In the genomic region with DNA sequence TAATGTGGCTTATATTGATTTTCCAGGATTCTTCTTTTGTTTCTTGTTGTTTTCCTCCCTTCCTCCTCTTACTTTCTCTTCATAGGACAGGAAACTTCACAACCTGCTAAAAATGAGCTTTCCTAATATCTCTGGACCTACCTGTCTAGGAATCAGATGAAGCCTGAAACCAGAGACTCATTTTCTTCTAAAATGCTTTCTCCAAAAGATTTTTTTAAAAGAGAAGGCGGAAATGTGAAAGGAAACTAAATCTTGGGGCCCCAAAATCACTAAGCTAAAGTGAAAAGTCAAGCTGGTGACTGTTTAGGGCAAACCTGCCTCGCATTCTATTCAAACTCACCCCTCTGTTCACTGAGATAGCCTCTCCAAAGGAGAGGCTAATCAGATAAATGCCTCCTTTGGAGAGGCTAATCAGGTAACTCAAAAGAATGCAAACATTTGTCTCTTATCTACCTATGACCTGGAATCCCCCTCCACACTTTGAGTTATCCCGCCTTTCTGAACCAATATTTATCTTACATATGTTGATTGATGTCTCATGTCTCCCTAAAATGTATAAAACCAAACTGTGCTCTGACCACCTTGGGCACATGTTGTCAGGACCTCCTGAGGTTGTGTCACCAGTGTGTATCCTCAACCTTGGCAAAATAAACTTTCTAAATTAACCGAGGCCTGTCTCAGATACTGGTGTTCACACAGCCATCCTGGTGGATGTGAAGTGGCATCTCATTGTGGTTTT, we compare ENCODE assay signal across 1 cellular context.
TF ChIP-seq lines count a peak whose summit lies in the region.

No MANE protein-coding gene starts in this region.

TF ChIP-seq in HepG2, 621 proteins besides CTCF, POLR2A, EP300 and RAD21 (continued from another document and continues in another):
- peak; percentile 81 for TF ChIP-seq ARID5B (CRISPR knock-in tag; IDR thresholded peaks at IDR 0.05)
- no peak for TF ChIP-seq YY1 (IDR thresholded peaks at IDR 0.05; ENCODE audit: insufficient read depth, insufficient replicate concordance, low read depth, low read length)
- TF ChIP-seq MAFK (conservative IDR thresholded peaks at IDR 0.05 in 1 of 2, IDR thresholded peaks at IDR 0.05 in 1 of 2; ENCODE audit: low read length in 2 of 2), result no peak
- TF ChIP-seq ZBTB21 (CRISPR knock-in tag; IDR thresholded peaks at IDR 0.05), result 0 out of 2 replicates have a peak, but pooled peaks have one; percentile 16
- TF ChIP-seq NCOA5 (CRISPR knock-in tag; IDR thresholded peaks at IDR 0.05), result no peak
- TF ChIP-seq RBM22 (optimal IDR thresholded peaks at IDR 0.05; ENCODE audit: low read length), result no peak
- no peak for TF ChIP-seq ZNF589 (CRISPR knock-in tag; conservative IDR thresholded peaks at IDR 0.05)
- no peak for TF ChIP-seq NR0B2 (CRISPR knock-in tag; IDR thresholded peaks at IDR 0.05)
- peak; percentile 95 for TF ChIP-seq ZNF770 (CRISPR knock-in tag; IDR thresholded peaks at IDR 0.05)
- no peak for TF ChIP-seq CAMTA2 (CRISPR knock-in tag; IDR thresholded peaks at IDR 0.05; ENCODE audit: borderline replicate concordance)
- TF ChIP-seq ZSCAN25 (CRISPR knock-in tag; IDR thresholded peaks at IDR 0.05), result 0 out of 2 replicates have a peak, but pooled peaks have one; percentile 48
- TF ChIP-seq ZKSCAN1 (IDR thresholded peaks at IDR 0.05; ENCODE audit: low read length), result no peak
- TF ChIP-seq KMT2B (CRISPR knock-in tag; IDR thresholded peaks at IDR 0.05), result peak; percentile 19; the same call in 1 of the 2 replicates
- TF ChIP-seq ZNF317 (CRISPR knock-in tag; IDR thresholded peaks at IDR 0.05), result 0 out of 2 replicates have a peak, but pooled peaks have one; percentile 22
- peak; percentile 68 for TF ChIP-seq ARNTL (CRISPR knock-in tag; IDR thresholded peaks at IDR 0.05)
- peak; percentile 81 for TF ChIP-seq RXRB (CRISPR knock-in tag; IDR thresholded peaks at IDR 0.05; ENCODE audit: borderline replicate concordance)
- TF ChIP-seq TP53 (CRISPR knock-in tag; conservative IDR thresholded peaks at IDR 0.05), result no peak
- TF ChIP-seq, protein P1, sequence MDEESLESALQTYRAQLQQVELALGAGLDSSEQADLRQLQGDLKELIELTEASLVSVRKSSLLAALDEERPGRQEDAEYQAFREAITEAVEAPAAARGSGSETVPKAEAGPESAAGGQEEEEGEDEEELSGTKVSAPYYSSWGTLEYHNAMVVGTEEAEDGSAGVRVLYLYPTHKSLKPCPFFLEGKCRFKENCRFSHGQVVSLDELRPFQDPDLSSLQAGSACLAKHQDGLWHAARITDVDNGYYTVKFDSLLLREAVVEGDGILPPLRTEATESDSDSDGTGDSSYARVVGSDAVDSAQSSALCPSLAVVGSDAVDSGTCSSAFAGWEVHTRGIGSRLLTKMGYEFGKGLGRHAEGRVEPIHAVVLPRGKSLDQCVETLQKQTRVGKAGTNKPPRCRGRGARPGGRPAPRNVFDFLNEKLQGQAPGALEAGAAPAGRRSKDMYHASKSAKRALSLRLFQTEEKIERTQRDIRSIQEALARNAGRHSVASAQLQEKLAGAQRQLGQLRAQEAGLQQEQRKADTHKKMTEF (CRISPR knock-in tag; IDR thresholded peaks at IDR 0.05), result peak; percentile 81
- TF ChIP-seq ZSCAN29 (CRISPR knock-in tag; conservative IDR thresholded peaks at IDR 0.05), result peak; percentile 67; the same call in 1 of the 2 replicates
- no peak for TF ChIP-seq PRPF4 (IDR thresholded peaks at IDR 0.05; ENCODE audit: low read depth, low read length, poor library complexity, severe bottlenecking)
- TF ChIP-seq SAP130 (CRISPR knock-in tag; IDR thresholded peaks at IDR 0.05; ENCODE audit: low read depth), result peak; percentile 61
- TF ChIP-seq ZBTB46 (CRISPR knock-in tag; IDR thresholded peaks at IDR 0.05; ENCODE audit: borderline replicate concordance), result no peak
- peak; percentile 92 for TF ChIP-seq RERE (CRISPR knock-in tag; IDR thresholded peaks at IDR 0.05; ENCODE audit: low read depth)
- TF ChIP-seq, protein P2, sequence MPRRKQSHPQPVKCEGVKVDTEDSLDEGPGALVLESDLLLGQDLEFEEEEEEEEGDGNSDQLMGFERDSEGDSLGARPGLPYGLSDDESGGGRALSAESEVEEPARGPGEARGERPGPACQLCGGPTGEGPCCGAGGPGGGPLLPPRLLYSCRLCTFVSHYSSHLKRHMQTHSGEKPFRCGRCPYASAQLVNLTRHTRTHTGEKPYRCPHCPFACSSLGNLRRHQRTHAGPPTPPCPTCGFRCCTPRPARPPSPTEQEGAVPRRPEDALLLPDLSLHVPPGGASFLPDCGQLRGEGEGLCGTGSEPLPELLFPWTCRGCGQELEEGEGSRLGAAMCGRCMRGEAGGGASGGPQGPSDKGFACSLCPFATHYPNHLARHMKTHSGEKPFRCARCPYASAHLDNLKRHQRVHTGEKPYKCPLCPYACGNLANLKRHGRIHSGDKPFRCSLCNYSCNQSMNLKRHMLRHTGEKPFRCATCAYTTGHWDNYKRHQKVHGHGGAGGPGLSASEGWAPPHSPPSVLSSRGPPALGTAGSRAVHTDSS (CRISPR knock-in tag; conservative IDR thresholded peaks at IDR 0.05), result no peak
- no peak for TF ChIP-seq ZNF572 (CRISPR knock-in tag; IDR thresholded peaks at IDR 0.05)
- peak; percentile 31; the same call in 1 of the 2 replicates for TF ChIP-seq ZNF143 (CRISPR knock-in tag; IDR thresholded peaks at IDR 0.05)
- no peak for TF ChIP-seq ZNF225 (CRISPR knock-in tag; IDR thresholded peaks at IDR 0.05)
- peak; percentile 89; the same call in 1 of the 2 replicates for TF ChIP-seq RCOR2 (CRISPR knock-in tag; IDR thresholded peaks at IDR 0.05)
- TF ChIP-seq ZNF7 (CRISPR knock-in tag; IDR thresholded peaks at IDR 0.05), result peak; percentile 54; the same call in 1 of the 2 replicates
- TF ChIP-seq THAP11 (CRISPR knock-in tag; IDR thresholded peaks at IDR 0.05), result peak; percentile 39; the same call in 1 of the 2 replicates
- TF ChIP-seq ZNF503 (CRISPR knock-in tag; IDR thresholded peaks at IDR 0.05), result peak; percentile 71; the same call in 1 of the 2 replicates
- peak; percentile 72; the same call in 1 of the 2 replicates for TF ChIP-seq CHD4 (IDR thresholded peaks at IDR 0.05; ENCODE audit: borderline replicate concordance, low read length)
